Comparison of ENCODE assay signal across 8 cellular contexts in genomic region chr3:52238761-52239701, GRCh38. TPM values are rescaled to one million over a fixed set of nuclear protein-coding genes. Genes with fewer than 3 reads are reported as not detected.
A peak's percentile ranks its signal among the peaks of the same experiment; 100 is the strongest.
DNase-seq lines count a peak whose midpoint lies in the region; ATAC-seq and TF ChIP-seq lines count a peak whose summit lies in the region.

Gene TWF2 (minus strand): TSS chr3:52239158. CDS start chr3:52239016, 142 bp downstream.

- H3K4me1 Mint-ChIP-seq in mesothelial cell of epicardium = peaks cover 16% of the 10 kb centered on the region

- peak; percentile 57 to 77 for DNase-seq in AML-193 (lab: John Stamatoyannopoulos, UW)
- DNase-seq in NK-92 treated with Interleukin-12 subunit alpha and Interleukin-12 subunit beta, amount 100 ng/mL, for 24 hours (lab: John Stamatoyannopoulos, UW) = peak; percentile 74
- DNase-seq in activated CD8-positive, alpha-beta memory T cell treated with anti-CD3 and anti-CD28 coated beads, Interleukin-2, amount 50 U/mL, for 1 hour (ENCODE audit: extremely low read depth) = peak; percentile 68
- DNase-seq in mesothelial cell of epicardium (ENCODE audit: low spot score in 2 of 2, unreplicated experiment in 2 of 2) = peak; percentile 72 to 85
- peak; percentile 84 to 87 for DNase-seq in stimulated activated CD8-positive, alpha-beta memory T cell treated with anti-CD3 and anti-CD28 coated beads, Interleukin-15, amount 100 ng/mL, for 4 hours (ENCODE audit: low read depth in 2 of 2)

- H3K27ac Mint-ChIP-seq in mesothelial cell of epicardium = peak within 1 kb of the TSS; percentile 79

- H3K36me3 Mint-ChIP-seq in mesothelial cell of epicardium = no peaks in the 10 kb centered on the region

- no peak for TF ChIP-seq CTCF in mesothelial cell of epicardium (IDR thresholded peaks at IDR 0.05; ENCODE audit: unreplicated experiment)

- peak; percentile 94 for TF ChIP-seq POLR2A in GM18951 (IDR thresholded peaks at IDR 0.05; ENCODE audit: extremely low read depth, insufficient read depth, insufficient read length)

- H3K4me3 Mint-ChIP-seq in mesothelial cell of epicardium = peak within 1 kb of the TSS; percentile 93

- in situ Hi-C loops in GM18951 (cut with MboI; ENCODE audit: low sequenced_read_pairs, unreplicated experiment) (no loop called here), endometrial microvascular endothelial cells (cut with HindIII; ENCODE audit: inconsistent ontology term, low pct_unique_long_range_greater_than_20kb, low sequenced_read_pairs) (no loop called here)

- no peaks in the 10 kb centered on the region for H3K9me3 Mint-ChIP-seq in mesothelial cell of epicardium

- no peaks in the 10 kb centered on the region for H3K27me3 Mint-ChIP-seq in mesothelial cell of epicardium (ENCODE audit: low read depth)

- peak; percentile 80 for ATAC-seq in HG03175 (IDR thresholded peaks at IDR 0.05; ENCODE audit: unreplicated experiment)

RNA-seq across cellular contexts. Expression of gene TWF2, which starts in this region (rescaled TPM):
- total RNA-seq in endometrial microvascular endothelial cells (ENCODE audit: inconsistent ontology term) (185 TPM), mesothelial cell of epicardium (26.6 to 30.6 TPM (median 28.7 TPM) in 3 replicates)

Comparison
In these comparisons a context has a peak if more than half of its experiments do, and no peak if none do; other contexts are left out.
1. Peak in every context shown above with its lines: DNase-seq and ATAC-seq.